In genomic region chr20:11111191-11111590, GRCh38 we compare ENCODE assay signal across 2 cellular contexts.
TF ChIP-seq lines count a peak whose summit lies in the region.

No MANE protein-coding gene starts in this region.

TF ChIP-seq in GM23338, 12 proteins besides CTCF, POLR2A, EP300 and RAD21 (continued from another document):
- TF ChIP-seq, protein P1, sequence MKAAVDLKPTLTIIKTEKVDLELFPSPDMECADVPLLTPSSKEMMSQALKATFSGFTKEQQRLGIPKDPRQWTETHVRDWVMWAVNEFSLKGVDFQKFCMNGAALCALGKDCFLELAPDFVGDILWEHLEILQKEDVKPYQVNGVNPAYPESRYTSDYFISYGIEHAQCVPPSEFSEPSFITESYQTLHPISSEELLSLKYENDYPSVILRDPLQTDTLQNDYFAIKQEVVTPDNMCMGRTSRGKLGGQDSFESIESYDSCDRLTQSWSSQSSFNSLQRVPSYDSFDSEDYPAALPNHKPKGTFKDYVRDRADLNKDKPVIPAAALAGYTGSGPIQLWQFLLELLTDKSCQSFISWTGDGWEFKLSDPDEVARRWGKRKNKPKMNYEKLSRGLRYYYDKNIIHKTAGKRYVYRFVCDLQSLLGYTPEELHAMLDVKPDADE (IDR thresholded peaks at IDR 0.05), result no peak
- no peak for TF ChIP-seq JUNB (IDR thresholded peaks at IDR 0.05; ENCODE audit: unreplicated experiment)
- TF ChIP-seq REST (IDR thresholded peaks at IDR 0.05; ENCODE audit: unreplicated experiment), result no peak
- TF ChIP-seq, protein P2, sequence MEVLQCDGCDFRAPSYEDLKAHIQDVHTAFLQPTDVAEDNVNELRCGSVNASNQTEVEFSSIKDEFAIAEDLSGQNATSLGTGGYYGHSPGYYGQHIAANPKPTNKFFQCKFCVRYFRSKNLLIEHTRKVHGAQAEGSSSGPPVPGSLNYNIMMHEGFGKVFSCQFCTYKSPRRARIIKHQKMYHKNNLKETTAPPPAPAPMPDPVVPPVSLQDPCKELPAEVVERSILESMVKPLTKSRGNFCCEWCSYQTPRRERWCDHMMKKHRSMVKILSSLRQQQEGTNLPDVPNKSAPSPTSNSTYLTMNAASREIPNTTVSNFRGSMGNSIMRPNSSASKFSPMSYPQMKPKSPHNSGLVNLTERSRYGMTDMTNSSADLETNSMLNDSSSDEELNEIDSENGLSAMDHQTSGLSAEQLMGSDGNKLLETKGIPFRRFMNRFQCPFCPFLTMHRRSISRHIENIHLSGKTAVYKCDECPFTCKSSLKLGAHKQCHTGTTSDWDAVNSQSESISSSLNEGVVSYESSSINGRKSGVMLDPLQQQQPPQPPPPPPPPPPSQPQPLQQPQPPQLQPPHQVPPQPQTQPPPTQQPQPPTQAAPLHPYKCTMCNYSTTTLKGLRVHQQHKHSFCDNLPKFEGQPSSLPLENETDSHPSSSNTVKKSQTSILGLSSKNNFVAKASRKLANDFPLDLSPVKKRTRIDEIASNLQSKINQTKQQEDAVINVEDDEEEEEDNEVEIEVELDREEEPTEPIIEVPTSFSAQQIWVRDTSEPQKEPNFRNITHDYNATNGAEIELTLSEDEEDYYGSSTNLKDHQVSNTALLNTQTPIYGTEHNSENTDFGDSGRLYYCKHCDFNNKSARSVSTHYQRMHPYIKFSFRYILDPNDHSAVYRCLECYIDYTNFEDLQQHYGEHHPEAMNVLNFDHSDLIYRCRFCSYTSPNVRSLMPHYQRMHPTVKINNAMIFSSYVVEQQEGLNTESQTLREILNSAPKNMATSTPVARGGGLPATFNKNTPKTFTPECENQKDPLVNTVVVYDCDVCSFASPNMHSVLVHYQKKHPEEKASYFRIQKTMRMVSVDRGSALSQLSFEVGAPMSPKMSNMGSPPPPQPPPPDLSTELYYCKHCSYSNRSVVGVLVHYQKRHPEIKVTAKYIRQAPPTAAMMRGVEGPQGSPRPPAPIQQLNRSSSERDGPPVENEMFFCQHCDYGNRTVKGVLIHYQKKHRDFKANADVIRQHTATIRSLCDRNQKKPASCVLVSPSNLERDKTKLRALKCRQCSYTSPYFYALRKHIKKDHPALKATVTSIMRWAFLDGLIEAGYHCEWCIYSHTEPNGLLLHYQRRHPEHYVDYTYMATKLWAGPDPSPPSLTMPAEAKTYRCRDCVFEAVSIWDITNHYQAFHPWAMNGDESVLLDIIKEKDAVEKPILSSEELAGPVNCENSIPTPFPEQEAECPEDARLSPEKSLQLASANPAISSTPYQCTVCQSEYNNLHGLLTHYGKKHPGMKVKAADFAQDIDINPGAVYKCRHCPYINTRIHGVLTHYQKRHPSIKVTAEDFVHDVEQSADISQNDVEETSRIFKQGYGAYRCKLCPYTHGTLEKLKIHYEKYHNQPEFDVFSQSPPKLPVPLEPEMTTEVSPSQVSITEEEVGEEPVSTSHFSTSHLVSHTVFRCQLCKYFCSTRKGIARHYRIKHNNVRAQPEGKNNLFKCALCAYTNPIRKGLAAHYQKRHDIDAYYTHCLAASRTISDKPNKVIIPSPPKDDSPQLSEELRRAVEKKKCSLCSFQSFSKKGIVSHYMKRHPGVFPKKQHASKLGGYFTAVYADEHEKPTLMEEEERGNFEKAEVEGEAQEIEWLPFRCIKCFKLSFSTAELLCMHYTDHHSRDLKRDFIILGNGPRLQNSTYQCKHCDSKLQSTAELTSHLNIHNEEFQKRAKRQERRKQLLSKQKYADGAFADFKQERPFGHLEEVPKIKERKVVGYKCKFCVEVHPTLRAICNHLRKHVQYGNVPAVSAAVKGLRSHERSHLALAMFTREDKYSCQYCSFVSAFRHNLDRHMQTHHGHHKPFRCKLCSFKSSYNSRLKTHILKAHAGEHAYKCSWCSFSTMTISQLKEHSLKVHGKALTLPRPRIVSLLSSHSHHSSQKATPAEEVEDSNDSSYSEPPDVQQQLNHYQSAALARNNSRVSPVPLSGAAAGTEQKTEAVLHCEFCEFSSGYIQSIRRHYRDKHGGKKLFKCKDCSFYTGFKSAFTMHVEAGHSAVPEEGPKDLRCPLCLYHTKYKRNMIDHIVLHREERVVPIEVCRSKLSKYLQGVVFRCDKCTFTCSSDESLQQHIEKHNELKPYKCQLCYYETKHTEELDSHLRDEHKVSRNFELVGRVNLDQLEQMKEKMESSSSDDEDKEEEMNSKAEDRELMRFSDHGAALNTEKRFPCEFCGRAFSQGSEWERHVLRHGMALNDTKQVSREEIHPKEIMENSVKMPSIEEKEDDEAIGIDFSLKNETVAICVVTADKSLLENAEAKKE (CRISPR knock-in tag; IDR thresholded peaks at IDR 0.05), result no peak

TF ChIP-seq in GM12878, 131 proteins besides CTCF, POLR2A, EP300 and RAD21 (continued from another document):
- no peak for TF ChIP-seq PBX3 (IDR thresholded peaks at IDR 0.05; ENCODE audit: insufficient replicate concordance, low read depth, low read length)
